ENCODE assay signal across 9 cellular contexts in the genomic region with DNA sequence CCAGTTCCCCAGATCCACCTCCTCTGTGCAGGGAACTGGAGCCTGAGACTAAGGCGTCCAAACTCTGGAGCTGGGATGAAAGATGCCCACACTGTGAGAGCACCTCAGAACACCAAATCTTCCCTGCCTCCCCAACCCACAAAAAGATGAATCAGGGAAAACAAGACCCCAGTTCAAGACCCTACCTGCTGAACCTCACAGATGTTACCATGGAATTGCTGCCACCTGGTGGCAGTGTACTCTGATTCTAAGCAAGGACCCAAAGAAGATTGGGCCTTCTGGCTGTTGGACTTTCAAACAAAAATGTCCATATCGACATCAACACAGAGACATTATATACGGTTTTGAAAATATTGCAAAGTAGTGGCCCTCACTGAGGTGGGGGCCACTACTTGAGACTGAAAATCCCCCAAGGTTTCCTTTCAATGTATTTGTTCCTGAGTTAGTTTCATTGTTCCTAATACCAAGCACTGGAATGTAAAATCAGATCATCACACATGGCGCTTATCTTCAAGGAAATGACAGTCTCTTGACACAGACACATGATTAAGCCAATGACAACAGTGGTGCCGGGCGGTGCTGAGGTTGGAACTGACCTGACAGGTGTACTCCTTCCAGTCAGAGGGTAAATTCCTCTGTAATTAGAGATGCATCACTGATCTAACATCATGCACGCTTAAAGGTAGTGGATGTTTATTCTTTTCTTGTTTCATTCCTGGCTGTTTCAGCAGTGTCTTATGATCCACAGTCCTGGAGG.
DNase-seq lines count a peak whose midpoint lies in the region; ATAC-seq, FAIRE-seq and TF ChIP-seq lines count a peak whose summit lies in the region.
"Had no signal": no experiment of that assay in that cellular context is flagged by ENCODE, and none has a peak within 500 bp of the region (broad histone marks: within the 10 kb centered on the region; RNA-seq: fewer than 3 reads in every experiment).

No MANE protein-coding gene starts in this region.

- H3K27ac Mint-ChIP-seq in astrocyte (ENCODE audit: unreplicated experiment), result no peak overlapping the region

- peak; percentile 29 for TF ChIP-seq CTCF in D721Med (IDR thresholded peaks at IDR 0.05; ENCODE audit: insufficient read depth, missing control alignments)
- peak; percentile 51; the same call in 1 of the 2 replicates for TF ChIP-seq CTCF in HEK293 (tag by site-specific recombination; IDR thresholded peaks at IDR 0.05)
- TF ChIP-seq CTCF in astrocyte (IDR thresholded peaks at IDR 0.05; ENCODE audit: insufficient read depth, low read depth, low read length), result peak; percentile 43
- peak; percentile 48 to 60 (median 51) for TF ChIP-seq CTCF in right lobe of liver (IDR thresholded peaks at IDR 0.05)

- no peaks in the 10 kb centered on the region for H3K36me3 Mint-ChIP-seq in astrocyte (ENCODE audit: low read depth, unreplicated experiment)

- ATAC-seq in right lobe of liver, result peak in 2 of 4 donors; percentile 36 to 47
- ATAC-seq in HG03108 (IDR thresholded peaks at IDR 0.05; ENCODE audit: unreplicated experiment), result no peak
- ATAC-seq in GM21529 (IDR thresholded peaks at IDR 0.05; ENCODE audit: unreplicated experiment), result no peak

- H3K27me3 ChIP-seq in astrocyte (ENCODE audit: insufficient read depth, low read length) (peaks cover 15% of the 10 kb centered on the region), right lobe of liver (no peaks in the 10 kb centered on the region)

- FAIRE-seq in D721Med (lab: Jason Lieb, UNC) (no peak), astrocyte (lab: Jason Lieb, UNC) (peak; percentile 13)
- FAIRE-seq: TTC549 had no signal

- DNase-seq in D721Med (ENCODE audit: insufficient read length, low spot score) (no peak), astrocyte (ENCODE audit: low read depth) (no peak), right lobe of liver (peak in 1 of 3 donors; percentile 47), cerebellar cortex (ENCODE audit: low spot score) (no peak), foreskin melanocyte (no peak)

- POLR2A ChIA-PET in HEK293 (lab: Yijun Ruan, JAX), result no interaction called here

- no peak overlapping the region for H3K4me3 Mint-ChIP-seq in astrocyte (ENCODE audit: unreplicated experiment)

- no peaks in the 10 kb centered on the region for H4K20me1 ChIP-seq in astrocyte (ENCODE audit: insufficient read depth, low read length)

- peaks cover 5% of the 10 kb centered on the region for H3K4me1 Mint-ChIP-seq in astrocyte (ENCODE audit: low read depth, unreplicated experiment)

- no peak overlapping the region for H3K9ac ChIP-seq in astrocyte (ENCODE audit: low read length)

- intact Hi-C loops in right lobe of liver (cut with DNase I), result loop anchor here in 1 of 2 donors (5.0 kb wide), 1 partner anchor 126 kb away; no protein-coding TSS in a partner anchor

- H3K4me1 ChIP-seq in HEK293 (ENCODE audit: control insufficient read depth, insufficient read depth, low read length), result no peaks in the 10 kb centered on the region
- H3K4me1 ChIP-seq in astrocyte (ENCODE audit: insufficient read depth, low read length), result no peaks in the 10 kb centered on the region
- H3K4me1 ChIP-seq in right lobe of liver, result no peaks in the 10 kb centered on the region

- H3K4me3 ChIP-seq in HEK293 (ENCODE audit: low read depth, low read length), result no peak overlapping the region
- H3K4me3 ChIP-seq in astrocyte (ENCODE audit: insufficient read depth, low read depth, low read length), result no peak overlapping the region
- no peak overlapping the region for H3K4me3 ChIP-seq in right lobe of liver

- no peak overlapping the region for H3K4me2 ChIP-seq in astrocyte (ENCODE audit: low read length)

- H2AFZ ChIP-seq in astrocyte (ENCODE audit: low read depth, low read length), result no peak overlapping the region

- H3K36me3 ChIP-seq in HEK293 (ENCODE audit: control insufficient read depth in 2 of 2, insufficient read depth in 1 of 2, low read length in 2 of 2) (no peaks in the 10 kb centered on the region), astrocyte (ENCODE audit: insufficient read depth, low read length) (no peaks in the 10 kb centered on the region), right lobe of liver (no peaks in the 10 kb centered on the region)

- no peaks in the 10 kb centered on the region for H3K9me3 ChIP-seq in HEK293 (ENCODE audit: control insufficient read depth, insufficient read depth, low read depth, low read length)
- H3K9me3 ChIP-seq in astrocyte (ENCODE audit: insufficient read depth, low read depth, low read length), result no peaks in the 10 kb centered on the region
- H3K9me3 ChIP-seq in right lobe of liver, result no peaks in the 10 kb centered on the region

- CTCF ChIA-PET in HEK293 (lab: Yijun Ruan, JAX), result interaction anchor here (0.7 to 5.5 kb wide), 12 partner anchors 9 to 241 kb away, joined by 3 to 59 read pairs (median 3); no protein-coding TSS in a partner anchor

- no peak for TF ChIP-seq POLR2A in right lobe of liver (IDR thresholded peaks at IDR 0.05)

- peaks cover 3% of the 10 kb centered on the region for H3K9me3 Mint-ChIP-seq in astrocyte (ENCODE audit: unreplicated experiment)

- no peak overlapping the region for H3K27ac ChIP-seq in HEK293 (ENCODE audit: extremely low read depth, low read depth, low read length)
- no peak overlapping the region for H3K27ac ChIP-seq in astrocyte (ENCODE audit: low read depth, low read length)
- H3K27ac ChIP-seq in right lobe of liver, result no peak overlapping the region

- H3K79me2 ChIP-seq in astrocyte (ENCODE audit: insufficient read depth, low read length), result no peaks in the 10 kb centered on the region

- H3K27me3 Mint-ChIP-seq in astrocyte (ENCODE audit: low read depth, unreplicated experiment), result peaks cover 70% of the 10 kb centered on the region

- 42% methylated on average over 7 of the region's 7 CpGs for WGBS in right lobe of liver (ENCODE audit: insufficient coverage, low coverage, low lambda C conversion rate, missing lambda C conversion rate)

TF ChIP-seq in HEK293, 187 proteins besides CTCF, POLR2A, EP300 and RAD21:
- TF ChIP-seq ZNF391 (tag by site-specific recombination; IDR thresholded peaks at IDR 0.05; ENCODE audit: borderline replicate concordance, low read depth) (0 out of 2 replicates have a peak, but pooled peaks have one; percentile 48), HOXD13 (CRISPR knock-in tag; IDR thresholded peaks at IDR 0.05; ENCODE audit: borderline replicate concordance) (no peak)
TF ChIP-seq in HEK293: peak in this region for 1.
